ENCODE assay signal across 17 cellular contexts in the genomic region with DNA sequence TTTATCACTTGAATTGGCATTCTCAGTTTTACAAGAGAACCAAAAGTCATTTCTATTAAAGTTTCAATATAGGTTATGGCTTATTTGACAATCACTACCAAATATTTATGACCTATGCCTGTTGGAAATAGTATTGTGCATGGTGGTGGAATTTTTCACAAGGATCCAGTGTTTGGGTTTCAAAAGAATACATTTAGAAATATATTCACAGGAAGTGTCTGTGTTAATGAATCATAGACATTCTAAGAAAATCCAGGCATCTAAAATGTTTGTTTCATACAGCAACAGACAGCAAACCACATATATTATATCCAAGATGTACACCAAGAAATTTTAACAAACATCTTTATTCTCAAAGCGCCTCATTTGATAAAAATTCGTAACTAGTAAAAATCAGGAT.
DNase-seq lines count a peak whose midpoint lies in the region; ATAC-seq, FAIRE-seq and TF ChIP-seq lines count a peak whose summit lies in the region.
"Had no signal": no experiment of that assay in that cellular context is flagged by ENCODE, and none has a peak within 500 bp of the region (broad histone marks: within the 10 kb centered on the region; RNA-seq: fewer than 3 reads in every experiment).

No MANE protein-coding gene starts in this region.

- no peak overlapping the region for H3K9ac ChIP-seq in GM23248

- H2AFZ ChIP-seq in GM23248 = no peak overlapping the region

- peaks cover 36% of the 10 kb centered on the region for H3K4me1 ChIP-seq in GM23248 (ENCODE audit: insufficient read depth)

- peaks cover 40% of the 10 kb centered on the region for H4K20me1 ChIP-seq in GM23248 (ENCODE audit: insufficient read depth)

- H3K4me3 Mint-ChIP-seq in activated T-helper 17 cell treated with anti-CD3 and anti-CD28 coated beads, Interleukin-2, amount 50 U/mL, for 72 hours = peak overlapping the region; percentile 26
- H3K4me3 Mint-ChIP-seq: CD8-positive, alpha-beta T cell; H9 had no signal

- H3K4me2 ChIP-seq in GM23248 (ENCODE audit: unreplicated experiment) = no peak overlapping the region

- TF ChIP-seq CTCF in D721Med (IDR thresholded peaks at IDR 0.05; ENCODE audit: insufficient read depth, missing control alignments) = no peak

- 93 to 97% methylated on average over 2 of the region's 2 CpGs for WGBS in GM23248 (ENCODE audit: low coverage in 1 of 2, low lambda C conversion rate in 2 of 2, missing lambda C conversion rate in 2 of 2), 2 experiments

- no peaks in the 10 kb centered on the region for H3K27me3 Mint-ChIP-seq in activated T-helper 17 cell treated with anti-CD3 and anti-CD28 coated beads, Interleukin-2, amount 50 U/mL, for 72 hours

- no peak overlapping the region for H3K27ac Mint-ChIP-seq in activated T-helper 17 cell treated with anti-CD3 and anti-CD28 coated beads, Interleukin-2, amount 50 U/mL, for 72 hours
- H3K27ac Mint-ChIP-seq: CD8-positive, alpha-beta T cell; H9 had no signal

- peaks cover 4% of the 10 kb centered on the region for H3K36me3 Mint-ChIP-seq in activated T-helper 17 cell treated with anti-CD3 and anti-CD28 coated beads, Interleukin-2, amount 50 U/mL, for 72 hours (ENCODE audit: low read depth)

- H3K4me3 ChIP-seq in GM23248 = no peak overlapping the region
- H3K4me3 ChIP-seq: K562 had no signal

- H3F3A ChIP-seq in GM23248 (ENCODE audit: insufficient read depth) = peaks cover 19% of the 10 kb centered on the region; the same call in 1 of the 2 replicates

- H3K79me2 ChIP-seq in GM23248 (ENCODE audit: insufficient read depth) = peaks cover 100% of the 10 kb centered on the region

- DNase-seq in D721Med (ENCODE audit: insufficient read length, low spot score) (no peak), GM23248 (peak; percentile 43), iris pigment epithelial cell (ENCODE audit: low read depth) (peak; percentile 55), HuH-7 (ENCODE audit: low spot score) (no peak)
- no peak for DNase-seq in stimulated activated naive CD4-positive, alpha-beta T cell (lab: John Stamatoyannopoulos, UW)
- DNase-seq: BE2C; CD8-positive, alpha-beta T cell; H9; NCI-H1092; NCI-H146; NCI-H2081; NCI-H748 treated with DMSO at 0.1 percent for 48 hours; RPMI8226 had no signal

- peak overlapping the region; percentile 4; the same call in 1 of the 2 replicates for H3K27ac ChIP-seq in GM23248

- no peaks in the 10 kb centered on the region for H3K9me3 ChIP-seq in GM23248 (ENCODE audit: low read depth)
- H3K9me3 ChIP-seq: BE2C had no signal

- no peaks in the 10 kb centered on the region for H3K9me3 Mint-ChIP-seq in activated T-helper 17 cell treated with anti-CD3 and anti-CD28 coated beads, Interleukin-2, amount 50 U/mL, for 72 hours
- H3K9me3 Mint-ChIP-seq: CD8-positive, alpha-beta T cell; H9 had no signal

- H3K9me2 ChIP-seq in GM23248 (ENCODE audit: insufficient read depth) = no peaks in the 10 kb centered on the region

- no peak for ATAC-seq in activated T-helper 17 cell treated with anti-CD3 and anti-CD28 coated beads, Interleukin-2, amount 50 U/mL, for 72 hours (replicated peaks)
- no peak for ATAC-seq in GM18519 (IDR thresholded peaks at IDR 0.05; ENCODE audit: low FRiP score, unreplicated experiment)
- ATAC-seq in HG03469 (IDR thresholded peaks at IDR 0.05; ENCODE audit: unreplicated experiment) = no peak
- ATAC-seq: CD8-positive, alpha-beta T cell; K562 had no signal

- in situ Hi-C loops in GM23248 (cut with MboI) = no loop called here

- peaks cover 39% of the 10 kb centered on the region for H3K4me1 Mint-ChIP-seq in activated T-helper 17 cell treated with anti-CD3 and anti-CD28 coated beads, Interleukin-2, amount 50 U/mL, for 72 hours

- H3K36me3 ChIP-seq in GM23248 (ENCODE audit: low read depth) = no peaks in the 10 kb centered on the region
- H3K36me3 ChIP-seq: BE2C had no signal

- peak; percentile 29 for FAIRE-seq in D721Med (lab: Jason Lieb, UNC)
- FAIRE-seq: K562 had no signal

- no peaks in the 10 kb centered on the region for H3K27me3 ChIP-seq in GM23248 (replicated peaks; ENCODE audit: insufficient read depth)
- H3K27me3 ChIP-seq: BE2C had no signal

Comparison
In these comparisons a context has a peak if more than half of its experiments do, and no peak if none do; other contexts are left out.
1. DNase-seq: peak in GM23248 (single experiment) and iris pigment epithelial cell (single experiment); none in D721Med (single experiment), HuH-7 (single experiment) and stimulated activated naive CD4-positive, alpha-beta T cell (0 of 6).